8 cellular contexts compared by ENCODE assay signal in the genomic region with DNA sequence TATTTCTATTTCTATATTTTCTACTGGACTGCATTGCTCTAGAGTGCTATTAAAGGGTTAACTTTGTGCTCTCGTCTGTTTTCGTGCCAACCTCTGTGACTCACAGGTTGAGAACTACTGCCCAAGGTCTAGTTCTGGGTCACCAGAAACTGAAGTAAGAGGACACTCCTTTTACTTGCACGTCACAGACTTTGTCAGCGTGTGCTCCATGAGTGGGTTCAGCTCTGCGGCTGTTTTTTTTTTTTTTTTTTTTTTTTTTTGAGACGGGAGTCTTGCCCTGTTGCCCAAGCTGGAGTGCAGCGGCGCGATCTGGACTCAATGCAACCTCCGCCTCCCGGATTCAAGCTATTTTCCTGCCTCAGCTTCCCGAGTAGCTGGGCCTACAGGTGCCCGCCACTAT. TPM values are rescaled to one million over a fixed set of nuclear protein-coding genes. Genes with fewer than 3 reads are reported as not detected.
DNase-seq lines count a peak whose midpoint lies in the region; ATAC-seq lines count a peak whose summit lies in the region.

No MANE protein-coding gene starts in this region.

- H3K4me3 ChIP-seq in trophoblast cell (ENCODE audit: low read depth, low read length) = no peak overlapping the region

- H2BK5ac ChIP-seq in trophoblast cell (ENCODE audit: low read depth, low read length, poor library complexity) = peak overlapping the region; percentile 36

- H3K27ac ChIP-seq in trophoblast cell (ENCODE audit: low read depth, low read length) = peak overlapping the region; percentile 56

- H3K4me1 ChIP-seq in trophoblast cell (ENCODE audit: control insufficient read depth in 1 of 2, insufficient read depth in 2 of 2, low read length in 2 of 2) = peaks cover 6 to 19% of the 10 kb centered on the region in 2 experiments

- H2AFZ ChIP-seq in trophoblast cell (ENCODE audit: insufficient read depth, low read length, poor library complexity) = no peak overlapping the region

- no CpG with 5 or more reads among the region's 13 CpGs for WGBS in trophoblast cell (ENCODE audit: extremely low coverage, insufficient coverage, insufficient read length)

- H3K4ac ChIP-seq in trophoblast cell (ENCODE audit: low read depth, low read length) = no peak overlapping the region

- no peak overlapping the region for H3K23ac ChIP-seq in trophoblast cell (ENCODE audit: low read length)

- H3K36me3 ChIP-seq in trophoblast cell (ENCODE audit: control insufficient read depth in 1 of 2, insufficient read depth in 2 of 2, low read length in 2 of 2) = peaks cover 0 to 2% of the 10 kb centered on the region in 2 experiments

- DNase-seq in DMS79 treated with DMSO at 0.1 percent for 48 hours (lab: John Stamatoyannopoulos, UW) (peak; percentile 91), NCI-H226 (peak; percentile 52), epidermal melanocyte (ENCODE audit: insufficient read length, low spot score) (peak; percentile 71), trophoblast cell (peak; percentile 73 to 79), activated gamma-delta T cell (lab: John Stamatoyannopoulos, UW) (no peak)

- H4K8ac ChIP-seq in trophoblast cell (ENCODE audit: low read depth, low read length) = no peak overlapping the region

- no peaks in the 10 kb centered on the region for H3K79me2 ChIP-seq in trophoblast cell (ENCODE audit: control insufficient read depth, insufficient read depth, low read length, poor library complexity)

- H3K4me2 ChIP-seq in trophoblast cell (ENCODE audit: low read length) = no peak overlapping the region

- ATAC-seq in GM18907 (IDR thresholded peaks at IDR 0.05; ENCODE audit: unreplicated experiment) (no peak), GM21367 (IDR thresholded peaks at IDR 0.05; ENCODE audit: unreplicated experiment) (no peak), GM21360 (IDR thresholded peaks at IDR 0.05; ENCODE audit: unreplicated experiment) (no peak)

- peak overlapping the region; percentile 23 for H2BK120ac ChIP-seq in trophoblast cell (ENCODE audit: insufficient read depth, low read length, poor library complexity)

- no peak overlapping the region for H3K9ac ChIP-seq in trophoblast cell (ENCODE audit: low read length)

- H3K79me1 ChIP-seq in trophoblast cell (ENCODE audit: low read length) = peaks cover 15% of the 10 kb centered on the region

- H2AK5ac ChIP-seq in trophoblast cell (ENCODE audit: low read length) = no peak overlapping the region

- no peaks in the 10 kb centered on the region for H3K9me3 ChIP-seq in trophoblast cell (ENCODE audit: insufficient read depth, low read depth, low read length)

- H4K12ac ChIP-seq in trophoblast cell (ENCODE audit: low read depth, low read length) = peak overlapping the region; percentile 59

- H2BK12ac ChIP-seq in trophoblast cell (ENCODE audit: low read length) = peak overlapping the region; percentile 56

- H3K18ac ChIP-seq in trophoblast cell (ENCODE audit: low read length) = peak overlapping the region; percentile 86

- peak overlapping the region; percentile 28 for H3K14ac ChIP-seq in trophoblast cell (ENCODE audit: low read length)

- H3K27me3 ChIP-seq in trophoblast cell (ENCODE audit: insufficient read depth, low read length) = no peaks in the 10 kb centered on the region

- H4K91ac ChIP-seq in trophoblast cell (ENCODE audit: low read depth, low read length) = peak overlapping the region; percentile 36

RNA-seq across cellular contexts. Expression of a gene that starts 49.8 kb away (rescaled TPM):
- 52.0 and 56.1 TPM in 2 replicates for polyA plus RNA-seq in trophoblast cell (2013)
